In the genomic region with DNA sequence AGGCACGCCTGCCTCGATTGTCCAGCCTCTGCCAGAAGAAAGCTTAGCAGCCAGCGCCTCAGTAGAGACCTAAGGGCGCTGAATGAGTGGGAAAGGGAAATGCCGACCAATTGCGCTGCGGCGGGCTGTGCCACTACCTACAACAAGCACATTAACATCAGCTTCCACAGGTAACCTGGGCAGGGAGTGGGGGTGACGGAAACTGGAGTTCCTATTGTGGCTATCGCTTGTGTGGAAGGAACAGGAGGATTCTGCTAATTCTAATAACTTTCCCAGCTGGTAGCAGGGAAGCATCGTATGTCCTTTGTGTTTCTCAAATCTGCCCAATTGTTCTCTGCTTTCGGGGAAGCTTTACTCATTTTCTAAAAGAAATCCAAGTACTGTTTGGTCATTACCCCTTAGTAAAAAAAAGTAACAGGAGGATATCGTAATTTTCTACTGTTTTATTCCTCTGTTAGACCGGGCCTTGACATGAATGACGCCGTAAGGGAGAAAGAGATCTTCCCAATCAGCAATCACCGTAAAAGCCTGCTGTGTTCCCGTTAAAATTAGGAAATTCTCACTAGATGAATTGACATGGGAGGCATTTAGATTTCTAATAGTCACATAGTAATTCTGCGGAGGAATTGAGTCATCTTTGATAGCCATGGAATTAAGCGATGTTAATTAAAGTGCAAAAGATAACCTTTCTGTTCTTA, we compare ENCODE assay signal across 8 cellular contexts. TPM values are rescaled to one million over a fixed set of nuclear protein-coding genes. Genes with fewer than 3 reads are reported as not detected.
DNase-seq lines count a peak whose midpoint lies in the region; ATAC-seq and TF ChIP-seq lines count a peak whose summit lies in the region.

No MANE protein-coding gene starts in this region.

- peak overlapping the region; percentile 98 for H3K27ac ChIP-seq in cardiac muscle cell
- peak overlapping the region; percentile 93 to 97 (median 96) for H3K27ac ChIP-seq in gastrocnemius medialis

- H3K4me1 ChIP-seq in cardiac muscle cell (ENCODE audit: low read depth): peaks cover 10% of the 10 kb centered on the region
- peaks cover 27 to 31% of the 10 kb centered on the region in 2 donors for H3K4me1 ChIP-seq in gastrocnemius medialis

- peaks cover 5% of the 10 kb centered on the region for H3K9me3 Mint-ChIP-seq in activated CD8-positive, alpha-beta T cell treated with anti-CD3 and anti-CD28 coated beads for 36 hours

- H3K27me3 ChIP-seq in cardiac muscle cell (no peaks in the 10 kb centered on the region), gastrocnemius medialis (no peaks in the 10 kb centered on the region)

- H3K9me3 ChIP-seq in cardiac muscle cell (ENCODE audit: low read depth) (no peaks in the 10 kb centered on the region), gastrocnemius medialis (no peaks in the 10 kb centered on the region)

- H3K4me1 Mint-ChIP-seq in activated CD8-positive, alpha-beta T cell treated with anti-CD3 and anti-CD28 coated beads for 36 hours (ENCODE audit: low read depth): peaks cover 27% of the 10 kb centered on the region

- ATAC-seq in left cardiac atrium: no peak
- peak; percentile 6 for ATAC-seq in HG03066 (IDR thresholded peaks at IDR 0.05; ENCODE audit: low read depth, unreplicated experiment)
- peak; percentile 7 for ATAC-seq in activated CD8-positive, alpha-beta T cell treated with anti-CD3 and anti-CD28 coated beads for 36 hours
- peak; percentile 22 for ATAC-seq in left ventricle myocardium superior
- peak; percentile 11 to 12 for ATAC-seq in gastrocnemius medialis

- H3K4me3 ChIP-seq in cardiac muscle cell (peak overlapping the region; percentile 78), gastrocnemius medialis (peak overlapping the region; percentile 82 to 99 (median 96))

- H3K36me3 ChIP-seq in cardiac muscle cell (peaks cover 7% of the 10 kb centered on the region), gastrocnemius medialis (peaks cover 0 to 11% of the 10 kb centered on the region in 2 donors)

- POLR2A ChIA-PET in activated CD8-positive, alpha-beta T cell treated with anti-CD3 and anti-CD28 coated beads for 36 hours (lab: Charles Lee): interaction anchor here (0.6 to 4.2 kb wide), 14 partner anchors 10 to 174 kb away, joined by 3 to 75 read pairs (median 7); partner anchors contain the start of genes RAB21, TBC1D15 and TMEM19

- TF ChIP-seq CTCF in cardiac muscle cell (IDR thresholded peaks at IDR 0.05; ENCODE audit: low read depth, low read length): no peak
- no peak for TF ChIP-seq CTCF in activated CD8-positive, alpha-beta T cell treated with anti-CD3 and anti-CD28 coated beads for 36 hours (IDR thresholded peaks at IDR 0.05)
- TF ChIP-seq CTCF in gastrocnemius medialis (IDR thresholded peaks at IDR 0.05 in 4 of 5, conservative IDR thresholded peaks at IDR 0.05 in 1 of 5): no peak

- H3K4me3 Mint-ChIP-seq in activated CD8-positive, alpha-beta T cell treated with anti-CD3 and anti-CD28 coated beads for 36 hours: peak overlapping the region; percentile 100

- intact Hi-C loops in left cardiac atrium (cut with DNase I): loop anchor here in 1 of 2 donors (10.0 kb wide), 1 partner anchor 90 kb away; the partner anchor contains the start of gene RAB21
- intact Hi-C loops in activated CD8-positive, alpha-beta T cell treated with anti-CD3 and anti-CD28 coated beads for 36 hours (cut with micrococcal nuclease): loop anchor here (10.0 kb wide), 1 partner anchor 180 kb away; no protein-coding TSS in a partner anchor
- intact Hi-C loops in left ventricle myocardium superior (cut with micrococcal nuclease): no loop called here
- intact Hi-C loops in gastrocnemius medialis (cut with DNase I; ENCODE audit: low total_unique reads): loop anchor here (1.0 to 2.0 kb wide), 3 partner anchors 22 to 174 kb away; partner anchors contain the start of genes RAB21, TBC1D15 and TMEM19

- in situ Hi-C loops in gastrocnemius medialis (cut with MboI; ENCODE audit: low sequenced_read_pairs in 4 of 4): loop anchor here in 2 of 4 donors (10.0 kb wide), 2 partner anchors 90 to 170 kb away; partner anchors contain the start of genes RAB21 (in 2 of the 2) and TBC1D15 (in 1 of the 2)

- DNase-seq in cardiac muscle cell (ENCODE audit: low read depth in 1 of 2, low spot score in 1 of 2) (peak in 1 of 2 donors; percentile 21), left cardiac atrium (no peak), left ventricle myocardium superior (no peak), gastrocnemius medialis (no peak), NCI-H446 treated with DMSO at 0.1 percent for 48 hours (lab: John Stamatoyannopoulos, UW) (no peak), NCI-H1694 treated with DMSO at 0.1 percent for 48 hours (lab: John Stamatoyannopoulos, UW) (no peak)
- no peak for DNase-seq in activated CD8-positive, alpha-beta T cell treated with anti-CD3 and anti-CD28 coated beads for 36 hours

- no peak for TF ChIP-seq POLR2A in gastrocnemius medialis (IDR thresholded peaks at IDR 0.05)

- peak overlapping the region; percentile 100 for H3K27ac Mint-ChIP-seq in activated CD8-positive, alpha-beta T cell treated with anti-CD3 and anti-CD28 coated beads for 36 hours

- CTCF ChIA-PET in activated CD8-positive, alpha-beta T cell treated with anti-CD3 and anti-CD28 coated beads for 36 hours (lab: Charles Lee): interaction anchor here (0.9 to 2.6 kb wide), 8 partner anchors 13 to 90 kb away, joined by 3 to 27 read pairs (median 4); partner anchors contain the start of genes RAB21 and TMEM19

- H3K36me3 Mint-ChIP-seq in activated CD8-positive, alpha-beta T cell treated with anti-CD3 and anti-CD28 coated beads for 36 hours (ENCODE audit: low read depth): peaks cover 36% of the 10 kb centered on the region

- no peaks in the 10 kb centered on the region for H3K27me3 Mint-ChIP-seq in activated CD8-positive, alpha-beta T cell treated with anti-CD3 and anti-CD28 coated beads for 36 hours

RNA-seq across cellular contexts. Expression of gene THAP2, which starts 0.5 kb away (rescaled TPM):
- 6.2 and 6.3 TPM in 2 replicates for total RNA-seq in cardiac muscle cell
- 11.1 and 11.7 TPM in 2 replicates for polyA plus RNA-seq in cardiac muscle cell
- 1 to 10 TPM; 4.3 to 5.2 TPM for total RNA-seq in left cardiac atrium
- total RNA-seq in activated CD8-positive, alpha-beta T cell treated with anti-CD3 and anti-CD28 coated beads for 36 hours: 10 to 100 TPM; 10.8 to 12.2 TPM
- total RNA-seq in left ventricle myocardium superior: 10.7 TPM
- 1 to 10 TPM in 3 of 4 donors, under 1 TPM in 1; 0.93 to 6.6 (median 3.2) TPM for total RNA-seq in gastrocnemius medialis

RNA-seq across cellular contexts. Expression of gene ZFC3H1, which starts 0.9 kb away (rescaled TPM):
- total RNA-seq in cardiac muscle cell (10.0 and 25.8 TPM in 2 replicates), left cardiac atrium (10 to 100 TPM; 19.4 to 24.5 TPM), left ventricle myocardium superior (15.3 TPM), gastrocnemius medialis (10 to 100 TPM in 2 of 4 donors, 1 to 10 TPM in 2; 6.5 to 26.4 (median 9.1) TPM)
- 24.9 and 40.2 TPM in 2 replicates for polyA plus RNA-seq in cardiac muscle cell
- 10 to 100 TPM; 47.1 to 58.4 TPM for total RNA-seq in activated CD8-positive, alpha-beta T cell treated with anti-CD3 and anti-CD28 coated beads for 36 hours

RNA-seq across cellular contexts. Expression of gene TMEM19, which starts 21.3 kb away (rescaled TPM):
- 12.7 and 12.9 TPM in 2 replicates for total RNA-seq in cardiac muscle cell
- polyA plus RNA-seq in cardiac muscle cell: 12.1 and 19.8 TPM in 2 replicates
- total RNA-seq in left cardiac atrium: 10 to 100 TPM; 25.8 to 28.8 TPM
- 10 to 100 TPM; 14.2 to 16.5 TPM for total RNA-seq in activated CD8-positive, alpha-beta T cell treated with anti-CD3 and anti-CD28 coated beads for 36 hours
- total RNA-seq in left ventricle myocardium superior: 30.9 TPM
- total RNA-seq in gastrocnemius medialis: 10 to 100 TPM in 3 of 4 donors, 1 to 10 TPM in 1; 9.3 to 47.0 (median 21.4) TPM

Comparison
In these comparisons a context has a peak if more than half of its experiments do, and no peak if none do; other contexts are left out.
1. ATAC-seq: peak in HG03066 (single experiment), activated CD8-positive, alpha-beta T cell treated with anti-CD3 and anti-CD28 coated beads for 36 hours (single experiment), left ventricle myocardium superior (single experiment) and gastrocnemius medialis (2 of 2); none in left cardiac atrium (0 of 2).